In genomic region chr19:5355076-5355475, GRCh38 we compare ENCODE assay signal across 18 cellular contexts. TPM values are rescaled to one million over a fixed set of nuclear protein-coding genes. Genes with fewer than 3 reads are reported as not detected.
DNase-seq lines count a peak whose midpoint lies in the region; ATAC-seq, FAIRE-seq and TF ChIP-seq lines count a peak whose summit lies in the region.
"Had no signal": no experiment of that assay in that cellular context is flagged by ENCODE, and none has a peak within 500 bp of the region (broad histone marks: within the 10 kb centered on the region; RNA-seq: fewer than 3 reads in every experiment).

No MANE protein-coding gene starts in this region.

- no peaks in the 10 kb centered on the region for H3K36me3 ChIP-seq in BE2C
- no peaks in the 10 kb centered on the region for H3K36me3 ChIP-seq in HCT116 (ENCODE audit: control insufficient read depth in 1 of 2, insufficient read depth in 2 of 2, low read length in 2 of 2)
- no peaks in the 10 kb centered on the region for H3K36me3 ChIP-seq in K562 (ENCODE audit: control insufficient read depth, insufficient read depth, low read length)
- no peaks in the 10 kb centered on the region for H3K36me3 ChIP-seq in osteoblast (ENCODE audit: insufficient read depth, low read length)
- no peaks in the 10 kb centered on the region for H3K36me3 ChIP-seq in left lung

- H3K9me1 ChIP-seq in K562 (ENCODE audit: control insufficient read depth, insufficient read depth, low read length), result no peaks in the 10 kb centered on the region

- no peak for TF ChIP-seq EP300 in K562 (IDR thresholded peaks at IDR 0.05; ENCODE audit: low read length)

- POLR2A ChIA-PET in HCT116 (lab: Charles Lee), result no interaction called here
- POLR2A ChIA-PET in K562 (lab: Yijun Ruan, JAX), result no interaction called here

- DNase-seq in BE2C (peak; percentile 38), HCT116 (ENCODE audit: low read depth, low spot score) (no peak), K562 (ENCODE audit: extremely low read depth in 1 of 4, low spot score in 3 of 4) (peak in 1 of 4 experiments; percentile 24), osteoblast (ENCODE audit: insufficient read length, low spot score, missing footprints) (peak; percentile 17), left lung (no peak), GF-D8 (lab: John Stamatoyannopoulos, UW) (no peak)
- DNase-seq: GDM1, MM.1S, NCI-H1092 treated with DMSO at 0.1 percent for 48 hours, NCI-H146, NCI-H2081, NCI-H446 treated with DMSO at 0.1 percent for 48 hours, SHP77 treated with DMSO at 0.1 percent for 48 hours had no signal

- intact Hi-C loops in HCT116 (cut with micrococcal nuclease), result no loop called here
- intact Hi-C loops in K562 (cut with micrococcal nuclease), result no loop called here
- intact Hi-C loops in left lung (cut with DNase I), result no loop called here

- 2% methylated on average over 9 of the region's 9 CpGs for WGBS in K562 (ENCODE audit: insufficient coverage, low coverage, missing lambda C conversion rate)

- H3K4me2 ChIP-seq in HCT116 (ENCODE audit: low read length), result no peak overlapping the region
- no peak overlapping the region for H3K4me2 ChIP-seq in K562 (ENCODE audit: insufficient read depth, low read length)
- H3K4me2 ChIP-seq in osteoblast (ENCODE audit: insufficient read depth, low read length), result no peak overlapping the region
- H3K4me2 ChIP-seq: SK-N-SH had no signal

- H3K9me3 ChIP-seq in BE2C, result no peaks in the 10 kb centered on the region; the same call in 1 of the 2 replicates
- no peaks in the 10 kb centered on the region for H3K9me3 ChIP-seq in HCT116 (ENCODE audit: control insufficient read depth in 1 of 2, insufficient read depth in 1 of 2, low read depth in 1 of 2, low read length in 2 of 2)
- no peaks in the 10 kb centered on the region for H3K9me3 ChIP-seq in K562 (replicated peaks; ENCODE audit: control insufficient read depth, insufficient read depth, low read depth, low read length)
- H3K9me3 ChIP-seq in osteoblast (ENCODE audit: low read depth, low read length), result no peaks in the 10 kb centered on the region
- H3K9me3 ChIP-seq in left lung, result no peaks in the 10 kb centered on the region
- H3K9me3 ChIP-seq: SK-N-SH had no signal

- TF ChIP-seq CTCF in BE2C (IDR thresholded peaks at IDR 0.05; ENCODE audit: low read depth, low read length), result no peak
- no peak for TF ChIP-seq CTCF in HCT116 (IDR thresholded peaks at IDR 0.05 in 2 of 3, conservative IDR thresholded peaks at IDR 0.05 in 1 of 3; ENCODE audit: borderline replicate concordance in 1 of 3, insufficient read depth in 1 of 3, low read depth in 2 of 3, low read length in 2 of 3)
- TF ChIP-seq CTCF in K562 (IDR thresholded peaks at IDR 0.05 in 2 of 3, conservative IDR thresholded peaks at IDR 0.05 in 1 of 3; ENCODE audit: insufficient read depth in 2 of 3, low read depth in 1 of 3, low read length in 3 of 3), result no peak
- TF ChIP-seq CTCF in osteoblast (IDR thresholded peaks at IDR 0.05; ENCODE audit: extremely low read depth, low read depth, low read length), result no peak
- TF ChIP-seq CTCF in left lung (IDR thresholded peaks at IDR 0.05), result no peak

- CTCF ChIA-PET in HCT116 (lab: Charles Lee), result no interaction called here
- CTCF ChIA-PET in K562 (lab: Yijun Ruan, JAX; ENCODE audit: low intra/inter-chr PET ratio), result no interaction called here

- no peak for TF ChIP-seq POLR2A in HCT116 (IDR thresholded peaks at IDR 0.05; ENCODE audit: borderline replicate concordance, extremely low read depth, insufficient read depth, insufficient read length)
- TF ChIP-seq POLR2A in K562 (conservative IDR thresholded peaks at IDR 0.05), result no peak

- H3K27ac ChIP-seq in HCT116 (ENCODE audit: low read depth, low read length), result no peak overlapping the region
- no peak overlapping the region for H3K27ac ChIP-seq in K562 (ENCODE audit: extremely low read depth, low read depth, low read length)
- H3K27ac ChIP-seq in osteoblast (ENCODE audit: low read depth, low read length), result no peak overlapping the region
- no peak overlapping the region for H3K27ac ChIP-seq in left lung

- H3K9ac ChIP-seq in HCT116 (ENCODE audit: low read length) (no peak overlapping the region), K562 (ENCODE audit: insufficient read depth in 1 of 2, low read depth in 2 of 2, low read length in 2 of 2) (no peak overlapping the region)
- H3K9ac ChIP-seq: SK-N-SH had no signal

- TF ChIP-seq RAD21 in HCT116 (IDR thresholded peaks at IDR 0.05; ENCODE audit: low read depth) (no peak), K562 (CRISPR knock-in tag; conservative IDR thresholded peaks at IDR 0.05 in 1 of 2, IDR thresholded peaks at IDR 0.05 in 1 of 2) (no peak)

- FAIRE-seq in K562 (lab: Jason Lieb, UNC), result no peak
- FAIRE-seq: HTR-8/SVneo had no signal

- H3K4me1 ChIP-seq in BE2C, result no peaks in the 10 kb centered on the region
- H3K4me1 ChIP-seq in HCT116 (ENCODE audit: control insufficient read depth in 1 of 2, insufficient read depth in 2 of 2, low read length in 2 of 2), result peaks cover 0 to 20% of the 10 kb centered on the region in 2 experiments; a peak in 2 of 4 replicates
- no peaks in the 10 kb centered on the region; a peak in 1 of 5 replicates for H3K4me1 ChIP-seq in K562 (replicated peaks in 1 of 2; ENCODE audit: control insufficient read depth in 2 of 2, insufficient read depth in 2 of 2, low read length in 2 of 2)
- no peaks in the 10 kb centered on the region for H3K4me1 ChIP-seq in osteoblast (ENCODE audit: insufficient read depth, low read length)
- no peaks in the 10 kb centered on the region for H3K4me1 ChIP-seq in left lung

- H2AFZ ChIP-seq in HCT116 (ENCODE audit: low read depth, low read length, poor library complexity, severe bottlenecking) (no peak overlapping the region), K562 (ENCODE audit: low read depth, low read length) (no peak overlapping the region), osteoblast (ENCODE audit: low read length) (no peak overlapping the region)

- H3K9me2 ChIP-seq in HCT116 (ENCODE audit: insufficient read depth), result no peaks in the 10 kb centered on the region
- H3K9me2 ChIP-seq: SK-N-SH had no signal

- no peaks in the 10 kb centered on the region for H4K20me1 ChIP-seq in HCT116 (ENCODE audit: insufficient read depth)
- peaks cover 2% of the 10 kb centered on the region; the same call in 1 of the 2 replicates for H4K20me1 ChIP-seq in K562 (replicated peaks; ENCODE audit: control insufficient read depth, insufficient read depth, low read length)
- no peaks in the 10 kb centered on the region for H4K20me1 ChIP-seq in osteoblast (ENCODE audit: insufficient read depth, low read length)

- H3K27me3 ChIP-seq in BE2C, result no peaks in the 10 kb centered on the region
- no peaks in the 10 kb centered on the region for H3K27me3 ChIP-seq in HCT116 (ENCODE audit: insufficient read depth, low read length)
- H3K27me3 ChIP-seq in K562 (ENCODE audit: control insufficient read depth in 2 of 2, insufficient read depth in 2 of 2, low read length in 2 of 2), result peaks cover 0 to 26% of the 10 kb centered on the region in 2 experiments; a peak in 1 of 5 replicates
- peaks cover 9% of the 10 kb centered on the region for H3K27me3 ChIP-seq in osteoblast (ENCODE audit: insufficient read depth, low read length)
- H3K27me3 ChIP-seq in left lung, result peaks cover 0 to 81% of the 10 kb centered on the region in 2 donors

- H3K79me2 ChIP-seq in HCT116 (ENCODE audit: insufficient read depth, low read length) (no peaks in the 10 kb centered on the region), K562 (ENCODE audit: control insufficient read depth, insufficient read depth, low read length) (no peaks in the 10 kb centered on the region), osteoblast (ENCODE audit: insufficient read depth, low read length) (no peaks in the 10 kb centered on the region)

- RAD21 ChIA-PET in HCT116 (lab: Charles Lee; ENCODE audit: low non-redundant PET in 1 of 2, low total read pairs in 2 of 2, uncharacterized antibody in 2 of 2, unreplicated experiment in 2 of 2), result no interaction called here

- ATAC-seq in HCT116, result peak; percentile 23; the same call in 1 of the 2 replicates
- peak; percentile 81 for ATAC-seq in K562
- ATAC-seq in left lung, result no peak
- ATAC-seq in HG03196 (IDR thresholded peaks at IDR 0.05; ENCODE audit: unreplicated experiment), result no peak
- ATAC-seq: T-cell had no signal

- in situ Hi-C loops in K562 (cut with MboI), result no loop called here

- H3K4me3 ChIP-seq in BE2C (ENCODE audit: low read depth, low read length), result no peak overlapping the region
- H3K4me3 ChIP-seq in HCT116 (replicated peaks in 1 of 2; ENCODE audit: low read depth in 1 of 2, low read length in 2 of 2), result no peak overlapping the region
- no peak overlapping the region for H3K4me3 ChIP-seq in K562
- no peak overlapping the region for H3K4me3 ChIP-seq in osteoblast (ENCODE audit: insufficient read depth, low read length)
- no peak overlapping the region for H3K4me3 ChIP-seq in left lung

- BruUV-seq in HCT116 (replicated peaks; lab: Mats Ljungman, UMichigan) (no TSS peak), K562 (replicated peaks; lab: Mats Ljungman, UMichigan) (no TSS peak)

TF ChIP-seq in HCT116, 20 proteins besides CTCF, POLR2A, EP300 and RAD21:
- no peak for TF ChIP-seq FOSL1 (IDR thresholded peaks at IDR 0.05; ENCODE audit: low read depth)
- TF ChIP-seq ZNF274 (IDR thresholded peaks at IDR 0.05; ENCODE audit: low read depth, low read length), result no peak

TF ChIP-seq in K562, 482 proteins besides CTCF, POLR2A, EP300 and RAD21 (continues in another document):
- peak; percentile 29; the same call in 1 of the 2 replicates for TF ChIP-seq ATF7 (IDR thresholded peaks at IDR 0.05)
- no peak for TF ChIP-seq STAT5B (CRISPR knock-in tag; IDR thresholded peaks at IDR 0.05)

RNA-seq across cellular contexts. Expression of gene PTPRS, which starts 14.5 kb away (rescaled TPM):
- 59.9 TPM for polyA plus RNA-seq in BE2C (2012; ENCODE audit: insufficient read depth, insufficient read length, low read depth)
- total RNA-seq in HCT116 (2021; ENCODE audit: unreplicated experiment) (123 TPM), K562 (2014; rRNA removed) (26.4 and 28.0 TPM in 2 replicates), K562 (2014; rRNA removed; fragmentation: Illumina TruSeq; extraction: Trizol) (6.1 and 6.7 TPM in 2 replicates), K562 (2015; rRNA removed; fragmentation: Illumina TruSeq; extraction: Trizol) (14.1 and 15.1 TPM in 2 replicates), K562 (2021) (45.2 and 49.4 TPM in 2 replicates), osteoblast (218 and 227 TPM in 2 replicates), left lung (10 to 100 TPM; 61.7 to 67.2 TPM)
- polyA plus RNA-seq in HCT116 (2012), result 54.1 and 59.0 TPM in 2 replicates
- 79.8 and 180 TPM in 2 replicates for total RNA-seq in K562 (2011; cell fraction: chromatin; rRNA removed; ENCODE audit: low replicate concordance)
- total RNA-seq in K562 (2011; cell fraction: nucleolus; rRNA removed), result 97.4 and 130 TPM in 2 replicates
- 85.8 and 89.2 TPM in 2 replicates for total RNA-seq in K562 (2011; cell fraction: nucleoplasm; rRNA removed)
- polyA plus RNA-seq in K562 (2011; rRNA removed) (14.9 and 17.4 TPM in 2 replicates), K562 (2014; fragmentation: Illumina TruSeq; extraction: Trizol) (8.3 and 10.7 TPM in 2 replicates), K562 (2014; fragmentation: Nextera tagmentation; extraction: Ambion mirVana) (1 to 10 TPM; 1.1 to 1.2 TPM), K562 (2014; rRNA removed) (26.9 and 27.4 TPM in 2 replicates)
- polyA plus RNA-seq in K562 (2011; cell fraction: cytosol; rRNA removed), result 14.3 and 32.7 TPM in 2 replicates
- 54.1 and 106 TPM in 2 replicates for polyA plus RNA-seq in K562 (2011; cell fraction: nucleus; rRNA removed)
- 23.1 and 29.5 TPM in 2 replicates for polyA plus RNA-seq in K562 (2012)
- 11.5 and 28.9 TPM in 2 replicates for polyA minus RNA-seq in K562 (2011; rRNA and poly(A)+ RNA removed)
- polyA minus RNA-seq in K562 (2011; cell fraction: cytosol; rRNA and poly(A)+ RNA removed), result 41.9 and 44.2 TPM in 2 replicates
- 27.2 and 33.5 TPM in 2 replicates for polyA minus RNA-seq in K562 (2011; cell fraction: nucleus; rRNA and poly(A)+ RNA removed)
- polyA plus RNA-seq: CD14-positive monocyte had no signal

Comparison
In these comparisons a context has a peak if more than half of its experiments do, and no peak if none do; other contexts are left out.
1. DNase-seq: peak in BE2C (single experiment) and osteoblast (single experiment); none in HCT116 (single experiment), left lung (0 of 2) and GF-D8 (single experiment).
2. ATAC-seq: peak in HCT116 (single experiment) and K562 (single experiment); none in left lung (single experiment) and HG03196 (single experiment).